Comparison of ENCODE assay signal across 20 cellular contexts in genomic region chr4:3638080-3638715, GRCh38.
"Had no signal": no experiment of that assay in that cellular context is flagged by ENCODE, and none has a peak within 500 bp of the region (broad histone marks: within the 10 kb centered on the region; RNA-seq: fewer than 3 reads in every experiment).

No MANE protein-coding gene starts in this region.

- H3K27ac Mint-ChIP-seq: activated CD8-positive, alpha-beta T cell treated with anti-CD3 and anti-CD28 coated beads for 36 hours; activated naive CD8-positive, alpha-beta T cell treated with anti-CD3 and anti-CD28 coated beads, Interleukin-2, amount 10 ng/mL, durations not matched to agents 7 days and 5 days; activated T-cell treated with anti-CD3 and anti-CD28 coated beads, Interleukin-2, amount 50 U/mL, for 72 hours; brain had no signal

- H3K9me3 Mint-ChIP-seq: activated CD8-positive, alpha-beta T cell treated with anti-CD3 and anti-CD28 coated beads for 36 hours; central memory CD8-positive, alpha-beta T cell had no signal

- H3K27me3 ChIP-seq: adrenal gland had no signal

- H3K4me3 Mint-ChIP-seq: activated CD8-positive, alpha-beta T cell treated with anti-CD3 and anti-CD28 coated beads for 36 hours; activated naive CD8-positive, alpha-beta T cell treated with anti-CD3 and anti-CD28 coated beads, Interleukin-2, amount 10 ng/mL, durations not matched to agents 7 days and 5 days; activated T-cell treated with anti-CD3 and anti-CD28 coated beads, Interleukin-2, amount 50 U/mL, for 72 hours; brain; central memory CD8-positive, alpha-beta T cell had no signal

- H3K27ac ChIP-seq: KMS-11, SJCRH30, WERI-Rb-1 had no signal

- H3K4me1 Mint-ChIP-seq: activated naive CD8-positive, alpha-beta T cell treated with anti-CD3 and anti-CD28 coated beads, Interleukin-2, amount 10 ng/mL, durations not matched to agents 7 days and 5 days; central memory CD8-positive, alpha-beta T cell had no signal

- H3K36me3 ChIP-seq: adrenal gland, SJCRH30, WERI-Rb-1 had no signal

- H3K4me1 ChIP-seq: adrenal gland had no signal

- H3K4me2 ChIP-seq: KMS-11, SK-N-SH had no signal

- H3K9me3 ChIP-seq: adrenal gland, SK-N-SH had no signal

- H3K36me3 Mint-ChIP-seq: activated naive CD8-positive, alpha-beta T cell treated with anti-CD3 and anti-CD28 coated beads, Interleukin-2, amount 10 ng/mL, durations not matched to agents 7 days and 5 days; brain had no signal

- DNase-seq: activated CD4-positive, alpha-beta T cell treated with anti-CD3 and anti-CD28 coated beads for 4 hours; activated CD8-positive, alpha-beta memory T cell treated with anti-CD3 and anti-CD28 coated beads, Interleukin-2, amount 50 U/mL, for 4 hours; activated CD8-positive, alpha-beta T cell treated with anti-CD3 and anti-CD28 coated beads for 36 hours; activated naive CD4-positive, alpha-beta T cell treated with anti-CD3 and anti-CD28 coated beads, Interleukin-2, amount 50 U/mL, for 16 hours; activated naive CD8-positive, alpha-beta T cell treated with anti-CD3 and anti-CD28 coated beads, Interleukin-2, amount 10 ng/mL, durations not matched to agents 7 days and 5 days; activated T-cell treated with anti-CD3 and anti-CD28 coated beads, Interleukin-2, amount 50 U/mL, for 72 hours; NCI-H1092; NCI-H1417; NCI-H2029; NCI-H510A treated with DMSO at 0.1 percent for 48 hours; NCI-H69; NK-92 treated with Interleukin-12 subunit alpha and Interleukin-12 subunit beta, amount 100 ng/mL, for 24 hours; SJCRH30; SK-N-SH; T-helper 1 cell; WERI-Rb-1 had no signal

- ATAC-seq: activated CD8-positive, alpha-beta T cell treated with anti-CD3 and anti-CD28 coated beads for 36 hours; activated T-cell treated with anti-CD3 and anti-CD28 coated beads, Interleukin-2, amount 50 U/mL, for 72 hours had no signal

- H3K4me3 ChIP-seq: adrenal gland, SJCRH30 had no signal
